ENCODE assay signal across 14 cellular contexts in genomic region chr18:53416985-53417384, GRCh38.
"Had no signal": no experiment of that assay in that cellular context is flagged by ENCODE, and none has a peak within 500 bp of the region (broad histone marks: within the 10 kb centered on the region; RNA-seq: fewer than 3 reads in every experiment).

No MANE protein-coding gene starts in this region.

- H3K36me3 ChIP-seq: brain microvascular endothelial cell, neutrophil, upper lobe of right lung had no signal

- ATAC-seq: upper lobe of right lung had no signal

- H3K4me1 ChIP-seq: upper lobe of right lung had no signal

- H3K4me3 ChIP-seq: upper lobe of right lung had no signal

- H3K9me3 ChIP-seq: neutrophil, upper lobe of right lung had no signal

- DNase-seq: activated CD4-positive, alpha-beta T cell treated with anti-CD3 and anti-CD28 coated beads for 48 hours; activated naive CD4-positive, alpha-beta T cell treated with anti-CD3 and anti-CD28 coated beads, Interleukin-2, amount 50 U/mL, for 16 hours; amniotic stem cell; brain microvascular endothelial cell; cerebellar nuclear complex; foreskin melanocyte; head of caudate nucleus; kidney glomerular epithelial cell; naive B cell; retina; stimulated activated CD4-positive, alpha-beta T cell treated with anti-CD3 and anti-CD28 coated beads, Interleukin-4, amount 100 ng/mL, for 1 hour; T-helper 1 cell; upper lobe of right lung had no signal

- H3K27me3 ChIP-seq: brain microvascular endothelial cell, neutrophil, upper lobe of right lung had no signal

- H3K27ac ChIP-seq: brain microvascular endothelial cell, neutrophil, upper lobe of right lung had no signal
